17 cellular contexts compared by ENCODE assay signal in genomic region chr17:44541884-44542581, GRCh38. TPM values are rescaled to one million over a fixed set of nuclear protein-coding genes. Genes with fewer than 3 reads are reported as not detected.
DNase-seq lines count a peak whose midpoint lies in the region; ATAC-seq and TF ChIP-seq lines count a peak whose summit lies in the region.
"Had no signal": no experiment of that assay in that cellular context is flagged by ENCODE, and none has a peak within 500 bp of the region (broad histone marks: within the 10 kb centered on the region; RNA-seq: fewer than 3 reads in every experiment).

No MANE protein-coding gene starts in this region.

- TF ChIP-seq POLR2A in gastrocnemius medialis (IDR thresholded peaks at IDR 0.05): no peak

- peak; percentile 47 for ATAC-seq in GM23338
- no peak for ATAC-seq in HG03175 (IDR thresholded peaks at IDR 0.05; ENCODE audit: unreplicated experiment)
- ATAC-seq in activated naive CD8-positive, alpha-beta T cell treated with anti-CD3 and anti-CD28 coated beads, Interleukin-2, amount 50 U/mL, for 24 hours: no peak
- ATAC-seq in gastrocnemius medialis: no peak

- peak; percentile 55 for DNase-seq in A172 (ENCODE audit: low spot score)
- peak; percentile 77 for DNase-seq in GM23338 (ENCODE audit: low spot score)
- peak in 1 of 2 experiments; percentile 64 for DNase-seq in SJSA1 (ENCODE audit: low read depth in 1 of 2, low spot score in 2 of 2)
- DNase-seq in islet precursor cell: peak; percentile 80
- no peak for DNase-seq in HAP-1 (ENCODE audit: low spot score in 2 of 2)
- DNase-seq in activated naive CD8-positive, alpha-beta T cell treated with anti-CD3 and anti-CD28 coated beads, Interleukin-2, amount 50 U/mL, for 24 hours: no peak
- no peak for DNase-seq in gastrocnemius medialis
- DNase-seq: activated naive CD8-positive, alpha-beta T cell treated with anti-CD3 and anti-CD28 coated beads for 36 hours; cortex of kidney; DMS79; GOT3; NCI-H1436; NCI-H510A treated with DMSO at 0.1 percent for 48 hours; SHP77 treated with DMSO at 0.1 percent for 48 hours; stimulated activated CD4-positive, alpha-beta T cell treated with anti-CD3 and anti-CD28 coated beads, Interleukin-1b, Interleukin-23, amount 100 ng/mL, for 48 hours had no signal

- H3K4me3 ChIP-seq in GM23338 (peak overlapping the region; percentile 50), SJSA1 (no peak overlapping the region), HAP-1 (no peak overlapping the region), gastrocnemius medialis (no peak overlapping the region)
- H3K4me3 ChIP-seq: prostate gland had no signal

- H4K20me1 ChIP-seq in GM23338 (replicated peaks; ENCODE audit: insufficient read depth): no peaks in the 10 kb centered on the region

- H3K36me3 ChIP-seq in GM23338 (ENCODE audit: insufficient read depth) (no peaks in the 10 kb centered on the region), SJSA1 (no peaks in the 10 kb centered on the region), HAP-1 (replicated peaks) (no peaks in the 10 kb centered on the region), gastrocnemius medialis (no peaks in the 10 kb centered on the region)
- H3K36me3 ChIP-seq: prostate gland had no signal

- peaks cover 88% of the 10 kb centered on the region for H3K27me3 ChIP-seq in GM23338 (ENCODE audit: insufficient read depth)
- no peaks in the 10 kb centered on the region for H3K27me3 ChIP-seq in SJSA1 (replicated peaks)
- H3K27me3 ChIP-seq in HAP-1 (ENCODE audit: low read depth): no peaks in the 10 kb centered on the region
- peaks cover 5 to 27% (median 20%) of the 10 kb centered on the region in 3 donors for H3K27me3 ChIP-seq in gastrocnemius medialis

- H3K27ac Mint-ChIP-seq in GM23338: no peak overlapping the region
- no peak overlapping the region for H3K27ac Mint-ChIP-seq in activated naive CD8-positive, alpha-beta T cell treated with anti-CD3 and anti-CD28 coated beads, Interleukin-2, amount 50 U/mL, for 24 hours
- H3K27ac Mint-ChIP-seq: activated naive CD8-positive, alpha-beta T cell treated with anti-CD3 and anti-CD28 coated beads for 36 hours had no signal

- H3K4me1 Mint-ChIP-seq in GM23338: peaks cover 79% of the 10 kb centered on the region
- peaks cover 4% of the 10 kb centered on the region for H3K4me1 Mint-ChIP-seq in activated naive CD8-positive, alpha-beta T cell treated with anti-CD3 and anti-CD28 coated beads, Interleukin-2, amount 50 U/mL, for 24 hours

- TF ChIP-seq CTCF in GM23338 (conservative IDR thresholded peaks at IDR 0.05; ENCODE audit: low read depth in 2 of 2): no peak
- TF ChIP-seq CTCF in gastrocnemius medialis (IDR thresholded peaks at IDR 0.05 in 4 of 5, conservative IDR thresholded peaks at IDR 0.05 in 1 of 5): no peak

- H3K9me3 Mint-ChIP-seq in GM23338: peaks cover 19% of the 10 kb centered on the region
- H3K9me3 Mint-ChIP-seq in activated naive CD8-positive, alpha-beta T cell treated with anti-CD3 and anti-CD28 coated beads, Interleukin-2, amount 50 U/mL, for 24 hours: no peaks in the 10 kb centered on the region
- H3K9me3 Mint-ChIP-seq: activated naive CD8-positive, alpha-beta T cell treated with anti-CD3 and anti-CD28 coated beads for 36 hours had no signal

- no peaks in the 10 kb centered on the region for H3K79me2 ChIP-seq in GM23338 (replicated peaks; ENCODE audit: insufficient read depth)

- peaks cover 23% of the 10 kb centered on the region for H3F3A ChIP-seq in GM23338 (replicated peaks; ENCODE audit: low read depth)

- in situ Hi-C loops in HAP-1 (cut with MboI; ENCODE audit: low sequenced_read_pairs): no loop called here
- in situ Hi-C loops in gastrocnemius medialis (cut with MboI; ENCODE audit: low sequenced_read_pairs in 4 of 4): loop anchor here in 1 of 4 donors (25.0 kb wide), 1 partner anchor 95 kb away; no protein-coding TSS in a partner anchor

- peaks cover 92% of the 10 kb centered on the region for H3K27me3 Mint-ChIP-seq in GM23338 (ENCODE audit: insufficient read depth, low read depth, poor library complexity)
- peaks cover 23% of the 10 kb centered on the region for H3K27me3 Mint-ChIP-seq in activated naive CD8-positive, alpha-beta T cell treated with anti-CD3 and anti-CD28 coated beads, Interleukin-2, amount 50 U/mL, for 24 hours

- peak overlapping the region; percentile 71 for H3K4me2 ChIP-seq in GM23338

- peak overlapping the region; percentile 60 for H3K4me3 Mint-ChIP-seq in GM23338
- H3K4me3 Mint-ChIP-seq in activated naive CD8-positive, alpha-beta T cell treated with anti-CD3 and anti-CD28 coated beads, Interleukin-2, amount 50 U/mL, for 24 hours: no peak overlapping the region
- H3K4me3 Mint-ChIP-seq: activated naive CD8-positive, alpha-beta T cell treated with anti-CD3 and anti-CD28 coated beads for 36 hours had no signal

- H3K4me1 ChIP-seq in GM23338 (ENCODE audit: insufficient read depth): peaks cover 70% of the 10 kb centered on the region
- peaks cover 59% of the 10 kb centered on the region for H3K4me1 ChIP-seq in SJSA1 (replicated peaks)
- H3K4me1 ChIP-seq in HAP-1: peaks cover 9% of the 10 kb centered on the region
- H3K4me1 ChIP-seq in gastrocnemius medialis: no peaks in the 10 kb centered on the region
- H3K4me1 ChIP-seq: prostate gland had no signal

- intact Hi-C loops in gastrocnemius medialis (cut with DNase I; ENCODE audit: low total_unique reads): no loop called here

- H2AFZ ChIP-seq in GM23338: no peak overlapping the region

- H3K36me3 Mint-ChIP-seq in GM23338 (ENCODE audit: low read depth): peaks cover 13% of the 10 kb centered on the region; the same call in 2 of the 3 replicates
- H3K36me3 Mint-ChIP-seq in activated naive CD8-positive, alpha-beta T cell treated with anti-CD3 and anti-CD28 coated beads, Interleukin-2, amount 50 U/mL, for 24 hours (ENCODE audit: low read depth): no peaks in the 10 kb centered on the region
- H3K36me3 Mint-ChIP-seq: activated naive CD8-positive, alpha-beta T cell treated with anti-CD3 and anti-CD28 coated beads for 36 hours had no signal

- H3K27ac ChIP-seq in GM23338 (ENCODE audit: low read depth) (no peak overlapping the region), SJSA1 (peak overlapping the region; percentile 95), gastrocnemius medialis (no peak overlapping the region)
- H3K27ac ChIP-seq: prostate gland had no signal

- H3K9me2 ChIP-seq in GM23338 (ENCODE audit: insufficient read depth): no peaks in the 10 kb centered on the region

- H3K9me3 ChIP-seq in SJSA1 (replicated peaks): no peaks in the 10 kb centered on the region
- no peaks in the 10 kb centered on the region for H3K9me3 ChIP-seq in HAP-1
- no peaks in the 10 kb centered on the region for H3K9me3 ChIP-seq in gastrocnemius medialis
- H3K9me3 ChIP-seq: prostate gland had no signal

TF ChIP-seq in GM23338, 12 proteins besides CTCF, POLR2A, EP300 and RAD21 (continues in another document):
- TF ChIP-seq ETS1 (IDR thresholded peaks at IDR 0.05) (no peak), EZH2 (IDR thresholded peaks at IDR 0.05; ENCODE audit: low read depth, unreplicated experiment) (no peak), CREB1 (CRISPR knock-in tag; IDR thresholded peaks at IDR 0.05; ENCODE audit: low read depth) (no peak), NANOG (IDR thresholded peaks at IDR 0.05; ENCODE audit: borderline replicate concordance) (no peak), JUNB (IDR thresholded peaks at IDR 0.05; ENCODE audit: unreplicated experiment) (no peak), REST (IDR thresholded peaks at IDR 0.05; ENCODE audit: unreplicated experiment) (no peak), POLR2AphosphoS5 (IDR thresholded peaks at IDR 0.05; ENCODE audit: low read depth) (no peak), ZNF331 (CRISPR knock-in tag; IDR thresholded peaks at IDR 0.05; ENCODE audit: low read depth) (no peak)

RNA-seq across cellular contexts. Expression of gene FZD2, which starts 15.3 kb away (rescaled TPM):
- 18.2 and 24.4 TPM in 2 replicates for total RNA-seq in A172 (2014; rRNA removed; shearing (Covaris generic))
- 7.6 and 14.8 TPM in 2 replicates for total RNA-seq in GM23338 (2014; rRNA removed; shearing (Covaris generic))
- 6.1 and 6.2 TPM in 2 replicates for polyA plus RNA-seq in GM23338 (2016; fragmentation: Nextera tagmentation; extraction: Ambion mirVana)
- 17.5 and 21.9 TPM in 2 replicates for total RNA-seq in SJSA1 (2014; rRNA removed; shearing (Covaris generic))
- total RNA-seq in gastrocnemius medialis: under 1 TPM in 3 of 4 donors, not detected in 1; 0.31 to 0.68 (median 0.58) TPM
- total RNA-seq: activated naive CD8-positive, alpha-beta T cell treated with anti-CD3 and anti-CD28 coated beads for 36 hours had no signal

RNA-seq across cellular contexts. Expression of gene GPATCH8, which starts 38.8 kb away (rescaled TPM):
- 13.6 and 19.3 TPM in 2 replicates for total RNA-seq in A172 (2014; rRNA removed; shearing (Covaris generic))
- total RNA-seq in GM23338 (2014; rRNA removed; shearing (Covaris generic)): 44.4 and 52.2 TPM in 2 replicates
- polyA plus RNA-seq in GM23338 (2016; fragmentation: Nextera tagmentation; extraction: Ambion mirVana): 59.7 and 76.5 TPM in 2 replicates
- total RNA-seq in SJSA1 (2014; rRNA removed; shearing (Covaris generic)): 5.6 and 22.7 TPM in 2 replicates
- total RNA-seq in gastrocnemius medialis: 10 to 100 TPM; 39.9 to 75.1 (median 50.8) TPM

Comparison
In these comparisons a context has a peak if more than half of its experiments do, and no peak if none do; other contexts are left out.
1. DNase-seq: peak in A172 (single experiment), GM23338 (single experiment) and islet precursor cell (single experiment); none in HAP-1 (0 of 2), activated naive CD8-positive, alpha-beta T cell treated with anti-CD3 and anti-CD28 coated beads, Interleukin-2, amount 50 U/mL, for 24 hours (single experiment) and gastrocnemius medialis (0 of 2).